ENCODE assay signal across 20 cellular contexts in genomic region chr16:81569361-81570034, GRCh38.
DNase-seq lines count a peak whose midpoint lies in the region; ATAC-seq, FAIRE-seq and TF ChIP-seq lines count a peak whose summit lies in the region.
"Had no signal": no experiment of that assay in that cellular context is flagged by ENCODE, and none has a peak within 500 bp of the region (broad histone marks: within the 10 kb centered on the region; RNA-seq: fewer than 3 reads in every experiment).

No MANE protein-coding gene starts in this region.

- H3K79me1 ChIP-seq in H9 (ENCODE audit: insufficient read depth, low read depth, low read length, poor library complexity, severe bottlenecking), result peaks cover 3% of the 10 kb centered on the region

- H3F3A ChIP-seq in neural cell (ENCODE audit: insufficient read depth, low read length, poor library complexity, severe bottlenecking), result peaks cover 4% of the 10 kb centered on the region

- no peak overlapping the region for H3K14ac ChIP-seq in H9 (ENCODE audit: insufficient read depth, low read length)

- H3K4me1 ChIP-seq in A549 (peaks cover 92% of the 10 kb centered on the region), H9 (ENCODE audit: insufficient read depth, low read length) (no peaks in the 10 kb centered on the region)

- H3K23ac ChIP-seq in H9 (ENCODE audit: insufficient read length, low read depth, low read length), result no peak overlapping the region

- no peak overlapping the region for H3K4ac ChIP-seq in H9 (ENCODE audit: low read depth, low read length)

- H2BK120ac ChIP-seq in H9 (ENCODE audit: low read depth, low read length, poor library complexity, severe bottlenecking), result no peak overlapping the region

- H4K91ac ChIP-seq in H9 (ENCODE audit: insufficient read length, low read depth, low read length), result no peak overlapping the region

- no peak overlapping the region for H2BK15ac ChIP-seq in H9 (ENCODE audit: low read depth, low read length)

- H3K4me3 ChIP-seq in A549 (no peak overlapping the region), neural cell (ENCODE audit: low read length) (no peak overlapping the region)
- H3K4me3 ChIP-seq: gastroesophageal sphincter, suprapubic skin had no signal

- H3K36me3 Mint-ChIP-seq in H9 (ENCODE audit: insufficient read depth in 1 of 3, low read depth in 3 of 3), result no peaks in the 10 kb centered on the region
- H3K36me3 Mint-ChIP-seq in effector memory CD8-positive, alpha-beta T cell (ENCODE audit: insufficient read depth), result peaks cover 6% of the 10 kb centered on the region

- H3K9ac ChIP-seq in H9 (ENCODE audit: extremely low read depth, insufficient read length, low read length) (no peak overlapping the region), neural cell (ENCODE audit: low read length) (peak overlapping the region; percentile 1)

- no peak overlapping the region for H4K8ac ChIP-seq in H9 (replicated peaks; ENCODE audit: insufficient read length, low read depth, low read length)

- CTCF ChIA-PET in A549 (lab: Yijun Ruan, JAX), result interaction anchor here (1.5 to 2.7 kb wide), 4 partner anchors 10 to 165 kb away, joined by 5 to 10 read pairs (median 8); no protein-coding TSS in a partner anchor

- no peaks in the 10 kb centered on the region for H3K9me2 ChIP-seq in neural cell (ENCODE audit: insufficient read depth, low read length)

- no peak overlapping the region for H2BK20ac ChIP-seq in H9 (ENCODE audit: low read depth, low read length, poor library complexity, severe bottlenecking)

- intact Hi-C loops in Right ventricle myocardium inferior (cut with DNase I), result loop anchor here (5.0 kb wide), 1 partner anchor 43 kb away; no protein-coding TSS in a partner anchor

- H4K20me1 ChIP-seq in H9 (ENCODE audit: control insufficient read depth, insufficient read depth, insufficient read length), result peaks cover 2% of the 10 kb centered on the region
- H4K20me1 ChIP-seq in neural cell (ENCODE audit: insufficient read depth), result no peaks in the 10 kb centered on the region

- H3K79me2 ChIP-seq in H9 (ENCODE audit: insufficient read depth, low read length), result peaks cover 4% of the 10 kb centered on the region; the same call in 1 of the 2 replicates
- peaks cover 36% of the 10 kb centered on the region for H3K79me2 ChIP-seq in neural cell (replicated peaks; ENCODE audit: insufficient read depth, low read length)

- 74% methylated on average over 11 of the region's 11 CpGs for WGBS in A549 (ENCODE audit: missing lambda C conversion rate)
- WGBS in H9 (ENCODE audit: extremely low coverage, insufficient read length, low lambda C conversion rate), result no CpG with 5 or more reads among the region's 11 CpGs

- TF ChIP-seq POLR2A in A549 (IDR thresholded peaks at IDR 0.05; ENCODE audit: low read length), result no peak

- H3K27me3 Mint-ChIP-seq in H9 (ENCODE audit: low read depth), result no peaks in the 10 kb centered on the region
- H3K27me3 Mint-ChIP-seq in effector memory CD8-positive, alpha-beta T cell, result no peaks in the 10 kb centered on the region
- H3K27me3 Mint-ChIP-seq: naive thymus-derived CD8-positive, alpha-beta T cell had no signal

- no peak overlapping the region for H2AFZ ChIP-seq in H9 (ENCODE audit: low read length)
- H2AFZ ChIP-seq in neural cell (ENCODE audit: low read depth, low read length), result no peak overlapping the region

- FAIRE-seq in A549 (lab: Jason Lieb, UNC), result no peak
- FAIRE-seq: bronchial epithelial cell had no signal

- TF ChIP-seq RAD21 in A549 (conservative IDR thresholded peaks at IDR 0.05 in 1 of 2, IDR thresholded peaks at IDR 0.05 in 1 of 2) (no peak), neural cell (conservative IDR thresholded peaks at IDR 0.05) (no peak)

- no peak overlapping the region for H3T11ph ChIP-seq in H9 (ENCODE audit: low read length)

- H3K56ac ChIP-seq in H9 (ENCODE audit: insufficient read length, low read depth, low read length), result no peak overlapping the region

- no peak overlapping the region for H3K18ac ChIP-seq in H9 (ENCODE audit: insufficient read length, low read depth, low read length)

- H3K9me3 ChIP-seq in A549 (no peaks in the 10 kb centered on the region), H9 (ENCODE audit: control insufficient read depth, low read depth, low read length) (no peaks in the 10 kb centered on the region), neural cell (ENCODE audit: low read length) (no peaks in the 10 kb centered on the region)
- H3K9me3 ChIP-seq: gastroesophageal sphincter, suprapubic skin had no signal

- no peak overlapping the region for H3K4me3 Mint-ChIP-seq in H9
- no peak overlapping the region for H3K4me3 Mint-ChIP-seq in effector memory CD8-positive, alpha-beta T cell
- H3K4me3 Mint-ChIP-seq: CD8-positive, alpha-beta T cell; naive thymus-derived CD8-positive, alpha-beta T cell had no signal

- H3K9me3 Mint-ChIP-seq in H9, result no peaks in the 10 kb centered on the region
- no peaks in the 10 kb centered on the region for H3K9me3 Mint-ChIP-seq in effector memory CD8-positive, alpha-beta T cell
- H3K9me3 Mint-ChIP-seq: CD8-positive, alpha-beta T cell; naive thymus-derived CD8-positive, alpha-beta T cell had no signal

- TF ChIP-seq EP300 in A549 (IDR thresholded peaks at IDR 0.05) (no peak), neural cell (conservative IDR thresholded peaks at IDR 0.05; ENCODE audit: poor library complexity, severe bottlenecking) (no peak)

- DNase-seq in A549 (ENCODE audit: low read depth in 1 of 2, low spot score in 1 of 2), result no peak
- no peak for DNase-seq in H9
- no peak for DNase-seq in effector memory CD8-positive, alpha-beta T cell
- no peak for DNase-seq in NAMALWA (ENCODE audit: low spot score)
- DNase-seq in putamen (ENCODE audit: low spot score), result no peak
- DNase-seq in Right ventricle myocardium inferior (ENCODE audit: missing footprints), result no peak
- DNase-seq: activated CD4-positive, CD25-positive, alpha-beta regulatory T cell; CD8-positive, alpha-beta T cell; EL; kidney glomerular epithelial cell; naive thymus-derived CD8-positive, alpha-beta T cell; NCI-H1436; NCI-H82; stimulated activated CD4-positive, alpha-beta T cell treated with anti-CD3 and anti-CD28 coated beads, Interleukin-12 subunit alpha, Interleukin-12 subunit beta, amount 100 ng/mL, for 4 hours; stimulated activated CD8-positive, alpha-beta memory T cell treated with anti-CD3 and anti-CD28 coated beads, Interleukin-4, amount 100 ng/mL, for 48 hours; T1000 had no signal

- POLR2A ChIA-PET in A549 (lab: Yijun Ruan, JAX), result no interaction called here

- H3K27ac ChIP-seq in A549 (peak overlapping the region; percentile 78 to 86; a peak in 5 of 6 replicates), H9 (ENCODE audit: insufficient read length, low read depth, low read length) (no peak overlapping the region), neural cell (ENCODE audit: low read length) (peak overlapping the region; percentile 23)

- H3K23me2 ChIP-seq in H9 (ENCODE audit: insufficient read length, low read depth, low read length, poor library complexity, severe bottlenecking), result no peaks in the 10 kb centered on the region

- peak overlapping the region in 2 of 3 experiments; percentile 64 to 77; a peak in 2 of 7 replicates for H3K27ac Mint-ChIP-seq in H9
- peak overlapping the region; percentile 31 to 71 for H3K27ac Mint-ChIP-seq in effector memory CD8-positive, alpha-beta T cell

- H2BK5ac ChIP-seq in H9 (ENCODE audit: insufficient read length, low read length), result no peak overlapping the region

- ATAC-seq in A549 (no peak), Right ventricle myocardium inferior (no peak)
- no peak for ATAC-seq in effector memory CD8-positive, alpha-beta T cell (replicated peaks)
- ATAC-seq: CD8-positive, alpha-beta T cell; gastroesophageal sphincter; naive thymus-derived CD8-positive, alpha-beta T cell had no signal

- H3K4me2 ChIP-seq in A549 (peak overlapping the region; percentile 83; the same call in 2 of the 3 replicates), H9 (ENCODE audit: insufficient read depth, insufficient read length, low read length) (no peak overlapping the region), neural cell (ENCODE audit: low read length) (no peak overlapping the region)

- H3K27me3 ChIP-seq in H9 (ENCODE audit: insufficient read depth, low read length) (no peaks in the 10 kb centered on the region), neural cell (ENCODE audit: insufficient read depth, low read depth, low read length) (no peaks in the 10 kb centered on the region)
- H3K27me3 ChIP-seq: gastroesophageal sphincter, suprapubic skin had no signal

- no peaks in the 10 kb centered on the region for H3K36me3 ChIP-seq in neural cell (ENCODE audit: insufficient read depth, low read length)
- H3K36me3 ChIP-seq: gastroesophageal sphincter, suprapubic skin had no signal

- no peak overlapping the region for H2AK5ac ChIP-seq in H9 (ENCODE audit: insufficient read length, low read length)

- TF ChIP-seq CTCF in A549 (IDR thresholded peaks at IDR 0.05) (no peak), H9 (conservative IDR thresholded peaks at IDR 0.05) (no peak), neural cell (IDR thresholded peaks at IDR 0.05; ENCODE audit: poor library complexity, severe bottlenecking) (no peak)

- peaks cover 33 to 35% of the 10 kb centered on the region in 2 experiments for H3K4me1 Mint-ChIP-seq in H9
- H3K4me1 Mint-ChIP-seq in effector memory CD8-positive, alpha-beta T cell (ENCODE audit: low read depth in 2 of 2), result peaks cover 35 to 37% of the 10 kb centered on the region in 2 donors

- H2BK12ac ChIP-seq in H9 (ENCODE audit: insufficient read length, low read depth, low read length), result no peak overlapping the region

- H4K5ac ChIP-seq in H9 (ENCODE audit: insufficient read length, low read depth, low read length), result no peak overlapping the region

TF ChIP-seq in A549, 52 proteins besides CTCF, POLR2A, EP300 and RAD21 (continues in another document):
- no peak for TF ChIP-seq ATOH8 (CRISPR knock-in tag; IDR thresholded peaks at IDR 0.05; ENCODE audit: low read depth)
- TF ChIP-seq CBX8 (IDR thresholded peaks at IDR 0.05), result no peak
- TF ChIP-seq HDAC2 (IDR thresholded peaks at IDR 0.05), result peak; percentile 82

TF ChIP-seq in neural cell, 6 proteins besides CTCF, POLR2A, EP300 and RAD21 (continues in another document):
- TF ChIP-seq MXI1 (conservative IDR thresholded peaks at IDR 0.05; ENCODE audit: poor library complexity, severe bottlenecking) (no peak), POLR2AphosphoS5 (IDR thresholded peaks at IDR 0.05) (no peak), TAF1 (IDR thresholded peaks at IDR 0.05; ENCODE audit: low read depth) (no peak), EZH2 (IDR thresholded peaks at IDR 0.05; ENCODE audit: borderline replicate concordance, insufficient read depth, low read length, poor library complexity, severe bottlenecking) (no peak), SMC3 (conservative IDR thresholded peaks at IDR 0.05; ENCODE audit: poor library complexity) (no peak)
